ENCODE assay signal across 8 cellular contexts in genomic region chr22:41285441-41285819, GRCh38. TPM values are rescaled to one million over a fixed set of nuclear protein-coding genes. Genes with fewer than 3 reads are reported as not detected.
DNase-seq lines count a peak whose midpoint lies in the region; ATAC-seq and TF ChIP-seq lines count a peak whose summit lies in the region.

No MANE protein-coding gene starts in this region.

- peaks cover 9% of the 10 kb centered on the region for H3K4me1 ChIP-seq in muscle layer of colon (ENCODE audit: insufficient read depth, low read length)

- H3K27ac ChIP-seq in muscle layer of colon (ENCODE audit: low read depth, low read length): peak overlapping the region; percentile 81

- DNase-seq in GM06990 (ENCODE audit: extremely low read depth, insufficient read length) (peak; percentile 88), NOMO-1 (lab: John Stamatoyannopoulos, UW; ENCODE audit: unreplicated experiment in 2 of 2) (peak; percentile 63 to 70), activated T-cell treated with anti-CD3 and anti-CD28 coated beads for 1 hour (ENCODE audit: low read depth) (peak; percentile 64), epithelial cell of proximal tubule (ENCODE audit: low read depth) (no peak), epidermal melanocyte (ENCODE audit: insufficient read length, low spot score) (no peak)
- peak; percentile 89 for DNase-seq in stimulated activated CD8-positive, alpha-beta memory T cell treated with anti-CD3 and anti-CD28 coated beads, Interleukin-4, amount 100 ng/mL, for 48 hours

- H3K36me3 ChIP-seq in GM06990 (ENCODE audit: control insufficient read depth, insufficient read depth, low read length) (peaks cover 7% of the 10 kb centered on the region), muscle layer of colon (ENCODE audit: insufficient read depth, low read length) (peaks cover 20% of the 10 kb centered on the region)

- no peaks in the 10 kb centered on the region for H3K9me3 ChIP-seq in muscle layer of colon (ENCODE audit: low read length)

- H3K27me3 ChIP-seq in GM06990 (replicated peaks; ENCODE audit: control insufficient read depth, insufficient read depth, low read length): no peaks in the 10 kb centered on the region
- no peaks in the 10 kb centered on the region for H3K27me3 ChIP-seq in muscle layer of colon (ENCODE audit: control insufficient read depth in 1 of 2, insufficient read depth in 2 of 2, low read length in 2 of 2)

- peak overlapping the region; percentile 44 for H3K9ac ChIP-seq in muscle layer of colon (ENCODE audit: low read length)

- TF ChIP-seq CTCF in GM06990 (IDR thresholded peaks at IDR 0.05; ENCODE audit: insufficient read depth, low read length, poor library complexity, severe bottlenecking) (no peak), epithelial cell of proximal tubule (conservative IDR thresholded peaks at IDR 0.05; ENCODE audit: low read depth, low read length) (no peak)

- ATAC-seq in HG02973 (IDR thresholded peaks at IDR 0.05; ENCODE audit: unreplicated experiment): peak; percentile 20

- H3K4me3 ChIP-seq in GM06990 (replicated peaks; ENCODE audit: low read depth, low read length) (peak overlapping the region; percentile 94), epithelial cell of proximal tubule (ENCODE audit: low read depth, low read length) (peak overlapping the region; percentile 83), muscle layer of colon (ENCODE audit: low read depth in 1 of 2, low read length in 2 of 2) (peak overlapping the region; percentile 80 to 87)

RNA-seq across cellular contexts. Expression of gene RANGAP1, which starts 0.6 kb away (rescaled TPM):
- total RNA-seq in epithelial cell of proximal tubule: 251 and 275 TPM in 2 replicates

RNA-seq across cellular contexts. Expression of gene ZC3H7B, which starts 15.9 kb away (rescaled TPM):
- total RNA-seq in epithelial cell of proximal tubule: 55.6 and 75.5 TPM in 2 replicates

RNA-seq across cellular contexts. Expression of gene CHADL, which starts 44.7 kb away (rescaled TPM):
- total RNA-seq in epithelial cell of proximal tubule: 0.87 and 1.3 TPM in 2 replicates

Comparison
In these comparisons a context has a peak if more than half of its experiments do, and no peak if none do; other contexts are left out.
1. DNase-seq: peak in GM06990 (single experiment), NOMO-1 (2 of 2), activated T-cell treated with anti-CD3 and anti-CD28 coated beads for 1 hour (single experiment) and stimulated activated CD8-positive, alpha-beta memory T cell treated with anti-CD3 and anti-CD28 coated beads, Interleukin-4, amount 100 ng/mL, for 48 hours (single experiment); none in epithelial cell of proximal tubule (single experiment) and epidermal melanocyte (single experiment).
2. Peak in every context shown above with its lines, with median percentiles within 50 percentile points of each other: H3K4me3 ChIP-seq.